ENCODE assay signal across 8 cellular contexts in genomic region chr2:64204716-64205115, GRCh38.
DNase-seq lines count a peak whose midpoint lies in the region; ATAC-seq and TF ChIP-seq lines count a peak whose summit lies in the region.

No MANE protein-coding gene starts in this region.

- no peak overlapping the region for H3K9ac ChIP-seq in HCT116 (ENCODE audit: low read length)

- intact Hi-C loops in HCT116 (cut with micrococcal nuclease) (no loop called here), spleen (cut with DNase I; ENCODE audit: low total_unique reads) (no loop called here)

- no peak for DNase-seq in HCT116 (ENCODE audit: low read depth, low spot score)
- DNase-seq in hepatocyte (ENCODE audit: low spot score): no peak
- DNase-seq in spleen: no peak
- no peak for DNase-seq in BE2C

- H4K20me1 ChIP-seq in HCT116 (ENCODE audit: insufficient read depth) (no peaks in the 10 kb centered on the region), hepatocyte (ENCODE audit: insufficient read depth, poor library complexity, severe bottlenecking) (no peaks in the 10 kb centered on the region)

- RAD21 ChIA-PET in HCT116 (lab: Charles Lee; ENCODE audit: low non-redundant PET in 1 of 2, low total read pairs in 2 of 2, uncharacterized antibody in 2 of 2, unreplicated experiment in 2 of 2): no interaction called here

- H3K4me1 ChIP-seq in HCT116 (ENCODE audit: control insufficient read depth in 1 of 2, insufficient read depth in 2 of 2, low read length in 2 of 2) (peaks cover 0 to 10% of the 10 kb centered on the region in 2 experiments; a peak in 1 of 4 replicates), hepatocyte (ENCODE audit: insufficient read depth) (peaks cover 32% of the 10 kb centered on the region), spleen (peaks cover 18 to 44% (median 29%) of the 10 kb centered on the region in 6 donors), BE2C (no peaks in the 10 kb centered on the region)

- TF ChIP-seq RAD21 in HCT116 (IDR thresholded peaks at IDR 0.05; ENCODE audit: low read depth): no peak

- H3K9me2 ChIP-seq in HCT116 (ENCODE audit: insufficient read depth): no peaks in the 10 kb centered on the region
- H3K9me2 ChIP-seq in hepatocyte (replicated peaks; ENCODE audit: insufficient read depth): no peaks in the 10 kb centered on the region

- TF ChIP-seq POLR2A in HCT116 (IDR thresholded peaks at IDR 0.05; ENCODE audit: borderline replicate concordance, extremely low read depth, insufficient read depth, insufficient read length) (no peak), spleen (IDR thresholded peaks at IDR 0.05) (no peak)

- H3K36me3 ChIP-seq in HCT116 (ENCODE audit: control insufficient read depth in 1 of 2, insufficient read depth in 2 of 2, low read length in 2 of 2) (no peaks in the 10 kb centered on the region), hepatocyte (replicated peaks; ENCODE audit: insufficient read depth, low read depth) (no peaks in the 10 kb centered on the region), spleen (no peaks in the 10 kb centered on the region), BE2C (no peaks in the 10 kb centered on the region)

- H3K9me3 ChIP-seq in HCT116 (ENCODE audit: control insufficient read depth in 1 of 2, insufficient read depth in 1 of 2, low read depth in 1 of 2, low read length in 2 of 2) (no peaks in the 10 kb centered on the region), hepatocyte (ENCODE audit: low read depth) (no peaks in the 10 kb centered on the region), spleen (no peaks in the 10 kb centered on the region), BE2C (no peaks in the 10 kb centered on the region)

- CTCF ChIA-PET in HCT116 (lab: Charles Lee): no interaction called here

- 46% methylated on average over 5 of the region's 5 CpGs for WGBS in hepatocyte (ENCODE audit: low lambda C conversion rate, missing lambda C conversion rate)
- WGBS in spleen, 5 donors: 60 to 72% (median 69%) methylated on average over 5 of the region's 5 CpGs

- ATAC-seq in HCT116: no peak
- ATAC-seq in GM21423 (IDR thresholded peaks at IDR 0.05; ENCODE audit: unreplicated experiment): no peak
- ATAC-seq in HG03565 (IDR thresholded peaks at IDR 0.05; ENCODE audit: unreplicated experiment): no peak
- ATAC-seq in HG03460 (IDR thresholded peaks at IDR 0.05; ENCODE audit: unreplicated experiment): no peak

- peak overlapping the region; percentile 79 for H2AFZ ChIP-seq in HCT116 (ENCODE audit: low read depth, low read length, poor library complexity, severe bottlenecking)
- peak overlapping the region; percentile 49 for H2AFZ ChIP-seq in hepatocyte

- POLR2A ChIA-PET in HCT116 (lab: Charles Lee): no interaction called here

- H3K27me3 ChIP-seq in HCT116 (ENCODE audit: insufficient read depth, low read length): no peaks in the 10 kb centered on the region
- no peaks in the 10 kb centered on the region for H3K27me3 ChIP-seq in hepatocyte
- no peaks in the 10 kb centered on the region for H3K27me3 ChIP-seq in spleen (replicated peaks in 1 of 7)
- no peaks in the 10 kb centered on the region for H3K27me3 ChIP-seq in BE2C

- TF ChIP-seq CTCF in HCT116 (IDR thresholded peaks at IDR 0.05 in 2 of 3, conservative IDR thresholded peaks at IDR 0.05 in 1 of 3; ENCODE audit: borderline replicate concordance in 1 of 3, insufficient read depth in 1 of 3, low read depth in 2 of 3, low read length in 2 of 3): no peak
- no peak for TF ChIP-seq CTCF in VCaP (conservative IDR thresholded peaks at IDR 0.05)
- TF ChIP-seq CTCF in hepatocyte (IDR thresholded peaks at IDR 0.05; ENCODE audit: poor library complexity): no peak
- no peak for TF ChIP-seq CTCF in spleen (IDR thresholded peaks at IDR 0.05 in 8 of 11, conservative IDR thresholded peaks at IDR 0.05 in 3 of 11)
- no peak for TF ChIP-seq CTCF in BE2C (IDR thresholded peaks at IDR 0.05; ENCODE audit: low read depth, low read length)

- H3K4me3 ChIP-seq in HCT116 (replicated peaks in 1 of 2; ENCODE audit: low read depth in 1 of 2, low read length in 2 of 2) (no peak overlapping the region), hepatocyte (no peak overlapping the region), spleen (peak overlapping the region in 2 of 8 donors; percentile 1 to 46), BE2C (ENCODE audit: low read depth, low read length) (no peak overlapping the region)

- H3K27ac ChIP-seq in HCT116 (ENCODE audit: low read depth, low read length) (no peak overlapping the region), VCaP (peak overlapping the region; percentile 83), hepatocyte (peak overlapping the region; percentile 91), spleen (peak overlapping the region; percentile 74 to 89 (median 80))

- BruUV-seq in HCT116 (replicated peaks; lab: Mats Ljungman, UMichigan): no TSS peak

- H3K4me2 ChIP-seq in HCT116 (ENCODE audit: low read length): no peak overlapping the region
- peak overlapping the region; percentile 60 for H3K4me2 ChIP-seq in hepatocyte

- H3K79me2 ChIP-seq in HCT116 (ENCODE audit: insufficient read depth, low read length) (no peaks in the 10 kb centered on the region), hepatocyte (no peaks in the 10 kb centered on the region)

TF ChIP-seq in HCT116, 20 proteins besides CTCF, POLR2A, EP300 and RAD21:
- TF ChIP-seq YY1 (IDR thresholded peaks at IDR 0.05; ENCODE audit: extremely low read depth, insufficient replicate concordance, low read depth, low read length) (no peak), ZFX (IDR thresholded peaks at IDR 0.05) (no peak), JUND (IDR thresholded peaks at IDR 0.05) (no peak), POLR2AphosphoS5 (IDR thresholded peaks at IDR 0.05; ENCODE audit: low read depth, low read length) (no peak), EZH2 (IDR thresholded peaks at IDR 0.05) (no peak), ZBTB33 (IDR thresholded peaks at IDR 0.05; ENCODE audit: extremely low read depth, insufficient replicate concordance, low read length) (no peak), CEBPB (IDR thresholded peaks at IDR 0.05; ENCODE audit: low read depth) (no peak), CBX3 (IDR thresholded peaks at IDR 0.05; ENCODE audit: low read depth) (no peak), EGR1 (IDR thresholded peaks at IDR 0.05; ENCODE audit: low read depth) (no peak), SP1 (IDR thresholded peaks at IDR 0.05; ENCODE audit: low read depth) (no peak), ATF3 (IDR thresholded peaks at IDR 0.05) (no peak), SIN3A (IDR thresholded peaks at IDR 0.05; ENCODE audit: low read depth) (no peak), ZNF274 (IDR thresholded peaks at IDR 0.05; ENCODE audit: low read depth, low read length) (no peak)
